In the genomic region with DNA sequence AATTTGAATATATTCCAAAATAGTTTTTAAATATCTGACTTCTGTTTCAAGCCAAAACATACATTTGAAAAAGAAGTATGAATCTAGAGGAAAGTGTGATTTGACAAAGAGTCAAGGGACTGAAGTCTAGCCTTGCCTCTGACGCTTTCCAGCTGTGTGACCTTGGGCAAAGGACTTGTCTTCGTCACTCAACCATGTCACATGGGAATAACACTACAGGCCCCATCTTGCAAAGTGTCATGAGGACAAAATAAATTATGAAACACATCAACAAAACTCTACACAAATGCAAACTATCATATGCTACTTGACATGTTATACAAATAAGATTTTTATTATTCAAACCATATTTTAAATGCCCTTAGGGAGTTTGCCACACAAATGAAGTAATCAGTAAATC, we compare ENCODE assay signal across 15 cellular contexts.
A peak's percentile ranks its signal among the peaks of the same experiment; 100 is the strongest.
DNase-seq lines count a peak whose midpoint lies in the region; ATAC-seq and TF ChIP-seq lines count a peak whose summit lies in the region.
"Had no signal": no experiment of that assay in that cellular context is flagged by ENCODE, and none has a peak within 500 bp of the region (broad histone marks: within the 10 kb centered on the region; RNA-seq: fewer than 3 reads in every experiment).

No MANE protein-coding gene starts in this region.

- no peak overlapping the region for H3K14ac ChIP-seq in mesenchymal stem cell (ENCODE audit: low read length in 2 of 2)

- H3K9me3 ChIP-seq in heart left ventricle (peaks cover 0 to 9% (median 0%) of the 10 kb centered on the region in 12 donors), mesenchymal stem cell (ENCODE audit: control insufficient read depth, low read length) (peaks cover 5% of the 10 kb centered on the region)
- H3K9me3 ChIP-seq: Caco-2 had no signal

- H3K56ac ChIP-seq in mesendoderm (ENCODE audit: low read length), result no peak overlapping the region

- H4K8ac ChIP-seq in mesenchymal stem cell (ENCODE audit: low read length), result no peak overlapping the region
- H4K8ac ChIP-seq in mesendoderm (ENCODE audit: low read depth, low read length), result no peak overlapping the region

- no peaks in the 10 kb centered on the region for H3K79me1 ChIP-seq in mesenchymal stem cell (replicated peaks; ENCODE audit: low read length, poor library complexity, severe bottlenecking)
- no peaks in the 10 kb centered on the region for H3K79me1 ChIP-seq in mesendoderm (ENCODE audit: low read length)

- intact Hi-C loops in heart left ventricle (cut with DNase I), result no loop called here

- H3K4me2 ChIP-seq in KMS-11, result peak overlapping the region; percentile 90; the same call in 1 of the 2 replicates
- H3K4me2 ChIP-seq in mesenchymal stem cell (ENCODE audit: low read length, poor library complexity, severe bottlenecking), result no peak overlapping the region
- H3K4me2 ChIP-seq in mesendoderm (ENCODE audit: low read length), result no peak overlapping the region

- no peaks in the 10 kb centered on the region for H4K20me1 ChIP-seq in KMS-11 (ENCODE audit: insufficient read depth)

- 25 to 42% (median 35%) methylated on average over 2 of the region's 2 CpGs for WGBS in heart left ventricle, 4 donors
- 38% methylated on average over 2 of the region's 2 CpGs for WGBS in mesenchymal stem cell
- no CpG with 5 or more reads among the region's 2 CpGs for WGBS in mesendoderm (ENCODE audit: extremely low coverage, insufficient coverage, low lambda C conversion rate)

- H3K9ac ChIP-seq in KMS-11, result peak overlapping the region; percentile 20; the same call in 1 of the 2 replicates
- H3K9ac ChIP-seq in mesenchymal stem cell (ENCODE audit: low read length), result peak overlapping the region; percentile 25
- no peak overlapping the region for H3K9ac ChIP-seq in mesendoderm (ENCODE audit: low read length)

- H2BK5ac ChIP-seq in mesenchymal stem cell (ENCODE audit: low read depth, low read length, poor library complexity, severe bottlenecking), result no peak overlapping the region
- H2BK5ac ChIP-seq in mesendoderm (ENCODE audit: low read length), result no peak overlapping the region

- H3K23ac ChIP-seq in mesenchymal stem cell (ENCODE audit: low read length in 2 of 2) (no peak overlapping the region), mesendoderm (ENCODE audit: low read length) (no peak overlapping the region)

- H3K36me3 ChIP-seq in KMS-11 (ENCODE audit: insufficient read depth) (no peaks in the 10 kb centered on the region), heart left ventricle (no peaks in the 10 kb centered on the region), mesenchymal stem cell (ENCODE audit: control insufficient read depth in 1 of 2, insufficient read depth in 2 of 2, low read depth in 1 of 2, low read length in 2 of 2) (no peaks in the 10 kb centered on the region), mesendoderm (ENCODE audit: control insufficient read depth, insufficient read depth, low read length) (no peaks in the 10 kb centered on the region)

- no peak for TF ChIP-seq POLR2A in heart left ventricle (IDR thresholded peaks at IDR 0.05)

- peak overlapping the region; percentile 97 for H3K27ac ChIP-seq in KMS-11
- peak overlapping the region in 9 of 12 donors; percentile 11 to 88 (median 71) for H3K27ac ChIP-seq in heart left ventricle
- no peak overlapping the region for H3K27ac ChIP-seq in mesenchymal stem cell (ENCODE audit: low read length, poor library complexity, severe bottlenecking)
- H3K27ac ChIP-seq in mesendoderm (ENCODE audit: low read depth, low read length), result no peak overlapping the region
- no peak overlapping the region for H3K27ac ChIP-seq in foreskin keratinocyte
- H3K27ac ChIP-seq: HL-60 had no signal

- in situ Hi-C loops in SK-MEL-5 (cut with HindIII; ENCODE audit: low pct_unique_long_range_greater_than_20kb, low sequenced_read_pairs), result no loop called here

- H3K4me3 ChIP-seq in KMS-11 (IDR thresholded peaks at IDR 0.05; ENCODE audit: insufficient read depth, low read depth, low read length) (no peak overlapping the region), heart left ventricle (no peak overlapping the region), mesenchymal stem cell (ENCODE audit: insufficient read depth in 1 of 2, low read depth in 1 of 2, low read length in 2 of 2) (no peak overlapping the region), mesendoderm (ENCODE audit: low read length) (no peak overlapping the region)
- H3K4me3 ChIP-seq: K562 had no signal

- H4K5ac ChIP-seq in mesendoderm (ENCODE audit: low read length), result no peak overlapping the region

- no peak overlapping the region for H2AFZ ChIP-seq in KMS-11 (ENCODE audit: low read depth)
- no peak overlapping the region for H2AFZ ChIP-seq in mesenchymal stem cell (ENCODE audit: low read depth, low read length)

- H4K91ac ChIP-seq in mesenchymal stem cell (ENCODE audit: low read length), result no peak overlapping the region

- DNase-seq in SK-MEL-5 (ENCODE audit: low read depth, low spot score) (peak; percentile 89), heart left ventricle (peak in 4 of 5 donors; percentile 41 to 75 (median 64)), mesenchymal stem cell (peak; percentile 81), omental fat pad (ENCODE audit: low spot score) (no peak), mesendoderm (no peak), foreskin keratinocyte (no peak)
- DNase-seq: Caco-2, HFFc6, NCI-H1092 treated with DMSO at 0.1 percent for 48 hours, NCI-H1694 treated with DMSO at 0.1 percent for 48 hours, PC-3 had no signal

- H2BK15ac ChIP-seq in mesenchymal stem cell (ENCODE audit: low read depth, poor library complexity, severe bottlenecking) (no peak overlapping the region), mesendoderm (replicated peaks; ENCODE audit: low read depth) (no peak overlapping the region)

- H3K27me3 ChIP-seq in KMS-11 (ENCODE audit: insufficient read depth, low read depth) (no peaks in the 10 kb centered on the region), heart left ventricle (no peaks in the 10 kb centered on the region), mesenchymal stem cell (ENCODE audit: control insufficient read depth in 1 of 2, insufficient read depth in 1 of 2, low read length in 2 of 2) (peaks cover 0 to 27% of the 10 kb centered on the region in 2 experiments), mesendoderm (ENCODE audit: insufficient read depth, low read length, poor library complexity) (no peaks in the 10 kb centered on the region), foreskin keratinocyte (no peaks in the 10 kb centered on the region)

- no peak overlapping the region for H2BK12ac ChIP-seq in mesenchymal stem cell (ENCODE audit: low read length in 2 of 2)

- H3K4me1 ChIP-seq in KMS-11 (ENCODE audit: low read depth, poor library complexity, severe bottlenecking) (peaks cover 47% of the 10 kb centered on the region), heart left ventricle (peaks cover 0 to 25% (median under 1%) of the 10 kb centered on the region in 12 donors), mesenchymal stem cell (ENCODE audit: control insufficient read depth, insufficient read depth, low read depth, low read length) (no peaks in the 10 kb centered on the region), mesendoderm (ENCODE audit: control insufficient read depth, low read depth, low read length) (no peaks in the 10 kb centered on the region), foreskin keratinocyte (peaks cover 4% of the 10 kb centered on the region)
- H3K4me1 ChIP-seq: Caco-2 had no signal

- H3K4ac ChIP-seq in mesenchymal stem cell (ENCODE audit: low read depth in 1 of 2, low read length in 2 of 2), result no peak overlapping the region
- H3K4ac ChIP-seq in mesendoderm (ENCODE audit: low read depth, low read length), result no peak overlapping the region

- TF ChIP-seq CTCF in KMS-11 (conservative IDR thresholded peaks at IDR 0.05; ENCODE audit: low read depth, low read length) (no peak), heart left ventricle (IDR thresholded peaks at IDR 0.05) (no peak), omental fat pad (IDR thresholded peaks at IDR 0.05) (no peak), foreskin keratinocyte (conservative IDR thresholded peaks at IDR 0.05) (no peak)

- ATAC-seq in heart left ventricle (peak; percentile 56 to 79 (median 69)), omental fat pad (ENCODE audit: low FRiP score) (no peak), foreskin keratinocyte (no peak), GM19467 (IDR thresholded peaks at IDR 0.05; ENCODE audit: unreplicated experiment) (no peak)
- ATAC-seq: K562, PC-3 had no signal

- H2BK120ac ChIP-seq in mesenchymal stem cell (ENCODE audit: low read depth, low read length) (no peak overlapping the region), mesendoderm (ENCODE audit: low read depth, low read length) (no peak overlapping the region)

- H3K18ac ChIP-seq in mesenchymal stem cell (ENCODE audit: low read depth in 1 of 2, low read length in 2 of 2), result no peak overlapping the region
- no peak overlapping the region for H3K18ac ChIP-seq in mesendoderm (ENCODE audit: low read length)

- H3K79me2 ChIP-seq in KMS-11 (ENCODE audit: insufficient read depth, low read depth) (no peaks in the 10 kb centered on the region), mesendoderm (ENCODE audit: control insufficient read depth, insufficient read depth, low read length) (no peaks in the 10 kb centered on the region)

- H2AK5ac ChIP-seq in mesenchymal stem cell (ENCODE audit: low read length, severe bottlenecking) (no peak overlapping the region), mesendoderm (ENCODE audit: low read length) (no peak overlapping the region)

Comparison
In these comparisons a context has a peak if more than half of its experiments do, and no peak if none do; other contexts are left out.
1. H3K27ac ChIP-seq: peak in KMS-11 (single experiment) and heart left ventricle (9 of 12); none in mesenchymal stem cell (single experiment), mesendoderm (single experiment) and foreskin keratinocyte (single experiment).
2. DNase-seq: peak in SK-MEL-5 (single experiment), heart left ventricle (4 of 5) and mesenchymal stem cell (single experiment); none in omental fat pad (single experiment), mesendoderm (single experiment) and foreskin keratinocyte (0 of 2).
3. ATAC-seq: peak in heart left ventricle (4 of 4); none in omental fat pad (single experiment), foreskin keratinocyte (single experiment) and GM19467 (single experiment).